In the genomic region with DNA sequence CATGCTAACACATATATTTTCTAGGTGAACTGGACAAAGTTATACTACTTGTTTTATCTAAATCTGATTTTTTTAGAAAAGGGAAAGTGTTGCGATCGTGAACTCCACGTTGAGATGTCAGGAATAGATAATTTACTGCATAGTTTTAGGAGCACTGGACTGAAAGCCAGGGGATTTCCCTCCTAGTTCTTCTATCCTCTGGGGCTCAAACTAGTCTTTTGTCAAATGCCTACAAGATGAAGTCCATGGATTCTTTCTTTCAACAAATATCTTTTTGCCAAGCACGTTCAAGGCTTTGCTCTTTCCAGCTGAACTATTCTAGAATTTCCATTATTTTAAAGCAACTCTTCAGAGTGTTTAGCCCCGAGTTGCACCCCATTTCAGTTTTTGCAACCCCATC, we compare ENCODE assay signal across 8 cellular contexts. TPM values are rescaled to one million over a fixed set of nuclear protein-coding genes. Genes with fewer than 3 reads are reported as not detected.
A peak's percentile ranks its signal among the peaks of the same experiment; 100 is the strongest.
DNase-seq lines count a peak whose midpoint lies in the region; ATAC-seq and TF ChIP-seq lines count a peak whose summit lies in the region.

No MANE protein-coding gene starts in this region.

- H3K9me3 ChIP-seq in PC-3 (ENCODE audit: low read length) (no peaks in the 10 kb centered on the region), esophagus squamous epithelium (no peaks in the 10 kb centered on the region), psoas muscle (no peaks in the 10 kb centered on the region)

- TSS peak; percentile 87 for BruUV-seq in PC-3 (replicated peaks; lab: Mats Ljungman, UMichigan)

- H3K27me3 ChIP-seq in PC-3 (ENCODE audit: low read length) = no peaks in the 10 kb centered on the region
- H3K27me3 ChIP-seq in esophagus squamous epithelium = no peaks in the 10 kb centered on the region
- H3K27me3 ChIP-seq in psoas muscle (ENCODE audit: insufficient read depth in 3 of 3, low read length in 2 of 3) = no peaks in the 10 kb centered on the region

- H3K4me1 ChIP-seq in PC-3 (ENCODE audit: insufficient read depth, low read length) (peaks cover 30% of the 10 kb centered on the region), esophagus squamous epithelium (peaks cover 0 to 40% (median 14%) of the 10 kb centered on the region in 3 donors), psoas muscle (peaks cover 22% of the 10 kb centered on the region)

- H3K4me3 ChIP-seq in PC-3 (ENCODE audit: low read length) (peak overlapping the region; percentile 78), esophagus squamous epithelium (peak overlapping the region; percentile 77 to 92 (median 88)), psoas muscle (peak overlapping the region; percentile 82)

- no peak for TF ChIP-seq POLR2A in esophagus squamous epithelium (IDR thresholded peaks at IDR 0.05)

- 2 to 9% methylated on average over 5 of the region's 5 CpGs for WGBS in esophagus squamous epithelium, 2 donors
- 2 to 4% (median 2%) methylated on average over 5 of the region's 5 CpGs for WGBS in psoas muscle, 3 donors

- peak overlapping the region; percentile 87 for H2AFZ ChIP-seq in PC-3 (ENCODE audit: low read length)

- H3K9ac ChIP-seq in PC-3 (ENCODE audit: low read length) = peak overlapping the region; percentile 81

- intact Hi-C loops in PC-3 (cut with micrococcal nuclease) = loop anchor here (2.0 kb wide), 1 partner anchor 118 kb away; no protein-coding TSS in a partner anchor
- intact Hi-C loops in esophagus squamous epithelium (cut with DNase I) = no loop called here
- intact Hi-C loops in psoas muscle (cut with DNase I) = loop anchor here (2.0 to 10.0 kb wide), 2 partner anchors 42 to 174 kb away; partner anchors contain the start of gene HLTF (in 1 of the 2)

- H3K9me2 ChIP-seq in PC-3 (replicated peaks; ENCODE audit: low read length) = no peaks in the 10 kb centered on the region

- no peak for DNase-seq in PC-3
- DNase-seq in esophagus squamous epithelium (lab: John Stamatoyannopoulos, UW) = no peak
- no peak for DNase-seq in psoas muscle
- DNase-seq in NCI-H524 treated with DMSO at 0.1 percent for 48 hours (lab: John Stamatoyannopoulos, UW) = no peak
- no peak for DNase-seq in EL
- DNase-seq in GM10266 (ENCODE audit: extremely low spot score) = no peak

- no peaks in the 10 kb centered on the region for H4K20me1 ChIP-seq in PC-3 (ENCODE audit: low read length)

- peak overlapping the region; percentile 96 for H3K4me2 ChIP-seq in PC-3 (ENCODE audit: low read length)

- TF ChIP-seq CTCF in PC-3 (conservative IDR thresholded peaks at IDR 0.05; ENCODE audit: low read depth, low read length) = no peak
- TF ChIP-seq CTCF in esophagus squamous epithelium (IDR thresholded peaks at IDR 0.05) = no peak
- TF ChIP-seq CTCF in psoas muscle (IDR thresholded peaks at IDR 0.05) = no peak
- TF ChIP-seq CTCF in GM10266 (IDR thresholded peaks at IDR 0.05; ENCODE audit: control insufficient read depth, insufficient read depth, low read depth, missing control alignments) = no peak

- POLR2A ChIA-PET in PC-3 (lab: Charles Lee; ENCODE audit: unreplicated experiment) = no interaction called here

- CTCF ChIA-PET in PC-3 (lab: Charles Lee) = no interaction called here

- H3F3A ChIP-seq in PC-3 (ENCODE audit: low read length, unreplicated experiment) = no peaks in the 10 kb centered on the region

- ATAC-seq in GM19023 (IDR thresholded peaks at IDR 0.05; ENCODE audit: unreplicated experiment) = peak; percentile 5
- ATAC-seq in PC-3 = peak; percentile 1; the same call in 1 of the 2 replicates
- no peak for ATAC-seq in psoas muscle
- no peak for ATAC-seq in GM19395 (IDR thresholded peaks at IDR 0.05; ENCODE audit: unreplicated experiment)

- H3K27ac ChIP-seq in PC-3 (ENCODE audit: low read length) = no peak overlapping the region; the same call in 1 of the 2 replicates
- H3K27ac ChIP-seq in esophagus squamous epithelium = peak overlapping the region; percentile 84 to 90 (median 90)
- peak overlapping the region; percentile 79 for H3K27ac ChIP-seq in psoas muscle

- H3K36me3 ChIP-seq in PC-3 (ENCODE audit: low read depth, low read length) (no peaks in the 10 kb centered on the region), esophagus squamous epithelium (no peaks in the 10 kb centered on the region), psoas muscle (ENCODE audit: insufficient read depth in 1 of 2, low read depth in 1 of 2) (no peaks in the 10 kb centered on the region)

- H3K79me2 ChIP-seq in PC-3 (ENCODE audit: low read length) = peaks cover 33% of the 10 kb centered on the region

RNA-seq across cellular contexts. Expression of gene HPS3, which starts 0.6 kb away (rescaled TPM):
- 11.3 and 13.9 TPM in 2 replicates for total RNA-seq in PC-3 (2014; rRNA removed)
- total RNA-seq in esophagus squamous epithelium = 10 to 100 TPM in 2 of 4 donors, 1 to 10 TPM in 2; 4.3 to 11.8 (median 9.7) TPM
- total RNA-seq in psoas muscle = 1 to 10 TPM; 2.6 to 5.4 (median 3.4) TPM
- 1 to 10 TPM; 2.2 to 7.3 (median 5.6) TPM for polyA plus RNA-seq in psoas muscle

RNA-seq across cellular contexts. Expression of gene HLTF, which starts 42.5 kb away (rescaled TPM):
- total RNA-seq in PC-3 (2014; rRNA removed) = 36.5 and 43.3 TPM in 2 replicates
- 10 to 100 TPM in 2 of 4 donors, 1 to 10 TPM in 2; 5.2 to 12.4 (median 8.1) TPM for total RNA-seq in esophagus squamous epithelium
- total RNA-seq in psoas muscle = 10 to 100 TPM in 2 of 4 donors, 1 to 10 TPM in 2; 5.0 to 10.1 (median 8.9) TPM
- 1 to 10 TPM; 2.8 to 4.0 (median 3.5) TPM for polyA plus RNA-seq in psoas muscle

Comparison
In these comparisons a context has a peak if more than half of its experiments do, and no peak if none do; other contexts are left out.
1. ATAC-seq: peak in GM19023 (single experiment) and PC-3 (single experiment); none in psoas muscle (0 of 4) and GM19395 (single experiment).
2. Peak in every context shown above with its lines, with median percentiles within 50 percentile points of each other: H3K4me3 ChIP-seq.